ENCODE assay signal across 8 cellular contexts in genomic region chr18:61606759-61607158, GRCh38.
DNase-seq lines count a peak whose midpoint lies in the region; ATAC-seq and FAIRE-seq lines count a peak whose summit lies in the region.

No MANE protein-coding gene starts in this region.

- DNase-seq in A172 (ENCODE audit: low spot score): peak; percentile 92
- peak; percentile 38 for DNase-seq in KBM-7
- DNase-seq in cerebellar nuclear complex (lab: John Stamatoyannopoulos, UW): peak; percentile 81 to 87
- peak; percentile 94 for DNase-seq in kidney glomerular epithelial cell (lab: John Stamatoyannopoulos, UW)
- DNase-seq in urothelium cell line (ENCODE audit: low spot score): peak; percentile 82
- DNase-seq in naive thymus-derived CD8-positive, alpha-beta T cell: no peak

- no peak for FAIRE-seq in urothelium cell line (lab: Jason Lieb, UNC)

- POLR2A ChIA-PET in naive thymus-derived CD8-positive, alpha-beta T cell (lab: Charles Lee): no interaction called here

- H3K9me3 Mint-ChIP-seq in naive thymus-derived CD8-positive, alpha-beta T cell: no peaks in the 10 kb centered on the region

- peaks cover 26 to 77% (median 28%) of the 10 kb centered on the region in 5 donors for H3K27me3 Mint-ChIP-seq in naive thymus-derived CD8-positive, alpha-beta T cell

- no peak for ATAC-seq in naive thymus-derived CD8-positive, alpha-beta T cell
- no peak for ATAC-seq in HG03432 (IDR thresholded peaks at IDR 0.05; ENCODE audit: unreplicated experiment)
- ATAC-seq in GM18511 (IDR thresholded peaks at IDR 0.05; ENCODE audit: unreplicated experiment): no peak

- H3K27ac Mint-ChIP-seq in naive thymus-derived CD8-positive, alpha-beta T cell: no peak overlapping the region

- in situ Hi-C loops in KBM-7 (cut with MboI; ENCODE audit: low pct_unique_long_range_greater_than_20kb, low sequenced_read_pairs): no loop called here

- no peaks in the 10 kb centered on the region for H3K36me3 Mint-ChIP-seq in naive thymus-derived CD8-positive, alpha-beta T cell

- H3K4me3 Mint-ChIP-seq in naive thymus-derived CD8-positive, alpha-beta T cell: no peak overlapping the region

- no peaks in the 10 kb centered on the region for H3K4me1 Mint-ChIP-seq in naive thymus-derived CD8-positive, alpha-beta T cell

Comparison
In these comparisons a context has a peak if more than half of its experiments do, and no peak if none do; other contexts are left out.
1. DNase-seq: peak in A172 (single experiment), KBM-7 (single experiment), cerebellar nuclear complex (2 of 2), kidney glomerular epithelial cell (single experiment) and urothelium cell line (single experiment); none in naive thymus-derived CD8-positive, alpha-beta T cell (0 of 10).